In the genomic region with DNA sequence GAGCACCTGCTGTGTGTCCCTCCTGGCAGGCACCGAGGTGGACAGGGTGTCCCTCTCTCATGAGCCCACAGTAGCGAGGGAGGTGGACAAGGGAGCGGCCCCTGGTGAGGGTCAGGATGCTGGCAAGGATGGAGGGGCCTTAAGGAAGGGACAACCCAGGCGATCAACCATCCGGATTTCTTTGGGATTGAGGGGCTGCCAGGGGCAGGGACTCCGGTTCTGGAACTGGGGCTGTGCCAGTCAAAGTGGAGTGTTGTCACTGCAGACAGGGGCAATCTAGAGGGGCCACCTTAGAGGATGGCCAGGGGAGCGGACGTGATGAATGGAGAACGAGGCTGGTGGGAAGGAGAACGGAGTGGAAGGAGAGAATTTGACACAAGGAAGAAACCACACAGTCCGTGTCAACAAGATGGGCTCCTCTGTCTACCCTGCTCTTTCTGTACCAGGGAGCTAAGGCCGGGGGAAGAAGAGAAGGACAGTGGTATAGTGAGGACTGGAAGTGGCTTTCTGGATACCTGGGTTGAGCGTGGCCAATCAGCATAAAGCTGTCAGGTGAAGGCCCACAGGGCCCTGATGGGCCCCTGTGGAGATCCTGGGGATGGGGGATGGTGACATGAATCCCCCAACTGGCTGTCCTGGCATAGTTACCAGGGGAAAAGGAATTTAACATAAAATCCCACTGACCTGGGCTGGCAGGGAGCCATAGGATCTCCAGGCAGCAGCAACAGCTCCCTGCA, we compare ENCODE assay signal across 17 cellular contexts. TPM values are rescaled to one million over a fixed set of nuclear protein-coding genes. Genes with fewer than 3 reads are reported as not detected.
A peak's percentile ranks its signal among the peaks of the same experiment; 100 is the strongest.
DNase-seq lines count a peak whose midpoint lies in the region; ATAC-seq and TF ChIP-seq lines count a peak whose summit lies in the region.
"Had no signal": no experiment of that assay in that cellular context is flagged by ENCODE, and none has a peak within 500 bp of the region (broad histone marks: within the 10 kb centered on the region; RNA-seq: fewer than 3 reads in every experiment).

No MANE protein-coding gene starts in this region.

- DNase-seq in heart left ventricle = peak in 1 of 5 donors; percentile 57
- DNase-seq in left cardiac atrium = no peak
- DNase-seq in esophagus muscularis mucosa (ENCODE audit: extremely low spot score) = no peak
- DNase-seq in nephron progenitor cell = no peak
- no peak for DNase-seq in type B pancreatic cell (ENCODE audit: extremely low spot score, unreplicated experiment)
- no peak for DNase-seq in NCI-H2171 (lab: John Stamatoyannopoulos, UW)
- no peak for DNase-seq in NCI-H2029 (lab: John Stamatoyannopoulos, UW)
- DNase-seq: activated CD8-positive, alpha-beta T cell treated with anti-CD3 and anti-CD28 coated beads, Interleukin-2, amount 10 ng/mL, durations not matched to agents 7 days and 5 days; DND-41; NCI-H1436 treated with DMSO at 0.1 percent for 48 hours; SK-N-SH; stimulated activated CD4-positive, alpha-beta T cell treated with anti-CD3 and anti-CD28 coated beads, Interleukin-1b, Interleukin-23, amount 100 ng/mL, for 48 hours had no signal

- WGBS in heart left ventricle, 4 donors = 76 to 82% (median 77%) methylated on average over 13 of the region's 13 CpGs
- WGBS in esophagus muscularis mucosa = 79% methylated on average over 13 of the region's 13 CpGs

- peak overlapping the region; percentile 78 for H3K27ac Mint-ChIP-seq in nephron progenitor cell
- H3K27ac Mint-ChIP-seq in type B pancreatic cell = peak overlapping the region; percentile 86
- H3K27ac Mint-ChIP-seq: activated CD8-positive, alpha-beta T cell treated with anti-CD3 and anti-CD28 coated beads, Interleukin-2, amount 10 ng/mL, durations not matched to agents 7 days and 5 days had no signal

- H3K4me3 ChIP-seq in heart left ventricle = no peak overlapping the region
- H3K4me3 ChIP-seq in esophagus muscularis mucosa = peak overlapping the region in 1 of 4 donors; percentile 37

- H3K27me3 Mint-ChIP-seq in nephron progenitor cell (ENCODE audit: low read depth, poor library complexity) (peaks cover 3% of the 10 kb centered on the region), type B pancreatic cell (no peaks in the 10 kb centered on the region)

- TF ChIP-seq POLR2A in heart left ventricle (IDR thresholded peaks at IDR 0.05) (no peak), esophagus muscularis mucosa (IDR thresholded peaks at IDR 0.05; ENCODE audit: low read depth) (no peak)

- TF ChIP-seq CTCF in heart left ventricle (IDR thresholded peaks at IDR 0.05) = no peak
- TF ChIP-seq CTCF in esophagus muscularis mucosa (IDR thresholded peaks at IDR 0.05) = no peak
- no peak for TF ChIP-seq CTCF in nephron progenitor cell (IDR thresholded peaks at IDR 0.05)
- no peak for TF ChIP-seq CTCF in type B pancreatic cell (conservative IDR thresholded peaks at IDR 0.05)

- TF ChIP-seq EP300 in esophagus muscularis mucosa (IDR thresholded peaks at IDR 0.05) = no peak

- H3K36me3 ChIP-seq in heart left ventricle (no peaks in the 10 kb centered on the region), esophagus muscularis mucosa (no peaks in the 10 kb centered on the region)

- ATAC-seq in heart left ventricle (no peak), left cardiac atrium (no peak), GM19351 (IDR thresholded peaks at IDR 0.05; ENCODE audit: unreplicated experiment) (no peak)
- ATAC-seq: activated CD8-positive, alpha-beta T cell treated with anti-CD3 and anti-CD28 coated beads, Interleukin-2, amount 10 ng/mL, durations not matched to agents 7 days and 5 days had no signal

- H3K36me3 Mint-ChIP-seq in nephron progenitor cell (ENCODE audit: low read depth) (no peaks in the 10 kb centered on the region), type B pancreatic cell (no peaks in the 10 kb centered on the region)

- peak overlapping the region in 8 of 12 donors; percentile 35 to 75 (median 58) for H3K27ac ChIP-seq in heart left ventricle
- H3K27ac ChIP-seq in esophagus muscularis mucosa (replicated peaks in 1 of 4) = peak overlapping the region; percentile 65 to 78 (median 76)

- intact Hi-C loops in heart left ventricle (cut with DNase I) (loop anchor here in 4 of 10 donors (5.0 to 10.0 kb wide), 3 partner anchors 57 to 67 kb away; a partner anchor contains a TSS), left cardiac atrium (cut with DNase I) (loop anchor here in 1 of 2 donors (10.0 kb wide), 1 partner anchor 67 kb away; a partner anchor contains a TSS), esophagus muscularis mucosa (cut with DNase I) (loop anchor here (5.0 to 10.0 kb wide), 2 partner anchors 64 to 107 kb away; a partner anchor contains a TSS)

- no peak overlapping the region for H3K4me3 Mint-ChIP-seq in nephron progenitor cell
- peak overlapping the region; percentile 77 for H3K4me3 Mint-ChIP-seq in type B pancreatic cell
- H3K4me3 Mint-ChIP-seq: activated CD8-positive, alpha-beta T cell treated with anti-CD3 and anti-CD28 coated beads, Interleukin-2, amount 10 ng/mL, durations not matched to agents 7 days and 5 days had no signal

- H3K27me3 ChIP-seq in heart left ventricle (no peaks in the 10 kb centered on the region), esophagus muscularis mucosa (no peaks in the 10 kb centered on the region)

- no peaks in the 10 kb centered on the region for H3K9me3 ChIP-seq in heart left ventricle
- no peaks in the 10 kb centered on the region for H3K9me3 ChIP-seq in esophagus muscularis mucosa
- H3K9me3 ChIP-seq: SK-N-SH had no signal

- H3K9me3 Mint-ChIP-seq in nephron progenitor cell = no peaks in the 10 kb centered on the region
- no peaks in the 10 kb centered on the region for H3K9me3 Mint-ChIP-seq in type B pancreatic cell

- H3K4me1 Mint-ChIP-seq in nephron progenitor cell (peaks cover 38% of the 10 kb centered on the region), type B pancreatic cell (ENCODE audit: unreplicated experiment) (peaks cover 25% of the 10 kb centered on the region)

- H3K4me1 ChIP-seq in heart left ventricle = peaks cover 0 to 27% (median 15%) of the 10 kb centered on the region in 12 donors
- H3K4me1 ChIP-seq in esophagus muscularis mucosa = peaks cover 11 to 38% (median 35%) of the 10 kb centered on the region in 4 donors

RNA-seq across cellular contexts. Expression of a gene that starts 4.2 kb away (rescaled TPM):
- total RNA-seq in heart left ventricle (10 to 100 TPM; 13.1 to 23.8 (median 17.2) TPM), left cardiac atrium (10 to 100 TPM; 16.0 to 20.3 TPM), esophagus muscularis mucosa (10 to 100 TPM; 20.7 to 34.2 (median 24.6) TPM), type B pancreatic cell (ENCODE audit: low replicate concordance) (42.1 and 45.7 TPM in 2 replicates)
- polyA plus RNA-seq in heart left ventricle = 10 to 100 TPM; 12.9 to 24.7 TPM

RNA-seq across cellular contexts. Expression of a gene that starts 32.7 kb away (rescaled TPM):
- total RNA-seq in heart left ventricle (100 to 1,000 TPM in 1 of 9 donors, 10 to 100 TPM in 5, not detected in 3; 17.3 to 178 (median 80.1) TPM), left cardiac atrium (100 to 1,000 TPM; 307 to 456 TPM), esophagus muscularis mucosa (under 1 TPM in 1 of 4 donors, not detected in 3; under 0.01 TPM), type B pancreatic cell (ENCODE audit: low replicate concordance) (66.2 and 78.6 TPM in 2 replicates)
- not detected for polyA plus RNA-seq in heart left ventricle
- total RNA-seq: A172, glomerular endothelial cell, NCI-H460 had no signal
- polyA plus RNA-seq: keratinocyte, SK-N-SH had no signal
